In the genomic region with DNA sequence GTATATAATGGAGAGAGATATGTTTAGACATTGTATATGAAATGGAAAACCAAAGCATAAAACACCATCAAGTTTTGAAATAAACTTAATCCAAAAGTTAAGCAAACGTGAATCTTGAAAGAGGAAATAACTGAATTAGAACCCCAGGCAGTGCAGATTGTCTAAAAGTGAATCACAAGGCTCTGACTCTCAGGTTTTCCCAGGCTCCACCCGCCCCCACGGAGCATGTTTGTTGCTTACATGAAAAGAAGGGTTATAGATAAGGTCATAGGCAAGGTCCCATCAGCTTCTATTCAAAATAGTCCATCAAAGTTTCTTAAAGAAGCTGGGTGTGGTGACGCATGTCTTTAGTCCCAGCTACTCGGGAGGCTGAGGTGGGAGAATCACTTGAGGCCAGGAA, we compare ENCODE assay signal across 1 cellular context.
TF ChIP-seq lines count a peak whose summit lies in the region.

No MANE protein-coding gene starts in this region.

TF ChIP-seq in IMR-90, 13 proteins besides CTCF, POLR2A, EP300 and RAD21:
- TF ChIP-seq FOS (IDR thresholded peaks at IDR 0.05; ENCODE audit: low read depth, low read length): no peak
- TF ChIP-seq MXI1 (IDR thresholded peaks at IDR 0.05; ENCODE audit: borderline replicate concordance, low read depth, low read length): no peak
- TF ChIP-seq CHD1 (IDR thresholded peaks at IDR 0.05; ENCODE audit: low read depth, low read length): no peak
- TF ChIP-seq SMC3 (IDR thresholded peaks at IDR 0.05; ENCODE audit: low read depth, low read length): no peak
- no peak for TF ChIP-seq RFX5 (IDR thresholded peaks at IDR 0.05; ENCODE audit: low read depth, low read length)
- TF ChIP-seq MAZ (IDR thresholded peaks at IDR 0.05; ENCODE audit: borderline replicate concordance, low read depth, low read length): no peak
- TF ChIP-seq NFE2L2 (IDR thresholded peaks at IDR 0.05; ENCODE audit: low read depth, low read length): no peak
- no peak for TF ChIP-seq BHLHE40 (IDR thresholded peaks at IDR 0.05; ENCODE audit: low read depth, low read length)
- no peak for TF ChIP-seq RCOR1 (IDR thresholded peaks at IDR 0.05; ENCODE audit: insufficient replicate concordance, low read length)
- TF ChIP-seq MAFK (IDR thresholded peaks at IDR 0.05; ENCODE audit: low read depth, low read length): no peak
- TF ChIP-seq CEBPB (IDR thresholded peaks at IDR 0.05; ENCODE audit: low read depth, low read length): no peak
- TF ChIP-seq ELK1 (IDR thresholded peaks at IDR 0.05; ENCODE audit: borderline replicate concordance, low read depth, low read length): no peak
